ENCODE assay signal across 35 cellular contexts in genomic region chr1:67077593-67077992, GRCh38. TPM values are rescaled to one million over a fixed set of nuclear protein-coding genes. Genes with fewer than 3 reads are reported as not detected.
"Had no signal": no experiment of that assay in that cellular context is flagged by ENCODE, and none has a peak within 500 bp of the region (broad histone marks: within the 10 kb centered on the region; RNA-seq: fewer than 3 reads in every experiment).

No MANE protein-coding gene starts in this region.

- H3K4me3 Mint-ChIP-seq: dendritic cell treated with granulocyte-macrophage colony-stimulating factor and Interleukin-4, amounts not matched to agents 40 ng/mL and 50 ng/mL, for 4 days; effector memory CD8-positive, alpha-beta T cell; endodermal cell; mesothelial cell of epicardium; naive B cell had no signal

- DNase-seq: colonic mucosa; cortex of kidney; effector CD8-positive, alpha-beta T cell; effector memory CD8-positive, alpha-beta T cell; endodermal cell; erythroblast; esophagus squamous epithelium; foreskin fibroblast; foreskin melanocyte; gastrocnemius medialis; glutamatergic neuron; head of caudate nucleus; heart right ventricle; hippocampal formation; left cardiac atrium; left lung; left ventricle myocardium superior; lower lobe of right lung; mesenchymal stem cell; mucosa of descending colon; naive B cell had no signal

- H3K27ac ChIP-seq: colonic mucosa, epithelial cell of prostate, esophagus squamous epithelium, gastrocnemius medialis, heart right ventricle, left lung, lower lobe of right lung had no signal

- H3K27me3 Mint-ChIP-seq: dendritic cell treated with granulocyte-macrophage colony-stimulating factor and Interleukin-4, amounts not matched to agents 40 ng/mL and 50 ng/mL, for 4 days had no signal

- H3K27me3 ChIP-seq: colonic mucosa, gastrocnemius medialis, heart right ventricle, left lung had no signal

- H3K9me3 ChIP-seq: colonic mucosa, gastrocnemius medialis, left lung, lower lobe of right lung, mucosa of descending colon had no signal

- H3K4me1 ChIP-seq: colonic mucosa, esophagus squamous epithelium, gastrocnemius medialis, heart right ventricle, left lung, lower lobe of right lung had no signal

- H3K36me3 Mint-ChIP-seq: mesothelial cell of epicardium had no signal

- ATAC-seq: effector memory CD8-positive, alpha-beta T cell; esophagus mucosa; gastrocnemius medialis; heart right ventricle; left cardiac atrium; left lung; left ventricle myocardium superior; lower lobe of right lung; mucosa of descending colon had no signal

- H3K27ac Mint-ChIP-seq: dendritic cell treated with granulocyte-macrophage colony-stimulating factor and Interleukin-4, amounts not matched to agents 40 ng/mL and 50 ng/mL, for 4 days; effector memory CD8-positive, alpha-beta T cell; endodermal cell; mesothelial cell of epicardium; naive B cell had no signal

- H3K36me3 ChIP-seq: colonic mucosa, esophagus squamous epithelium, gastrocnemius medialis, heart right ventricle, left lung, lower lobe of right lung had no signal

- H3K4me3 ChIP-seq: colonic mucosa, esophagus squamous epithelium, gastrocnemius medialis, heart right ventricle, left lung, lower lobe of right lung, mucosa of descending colon had no signal

- H3K4me1 Mint-ChIP-seq: endodermal cell, mesothelial cell of epicardium had no signal

- FAIRE-seq: endometrium, islet of Langerhans, keratinocyte had no signal

RNA-seq across cellular contexts. Expression of gene C1orf141, which starts 57.2 kb away (rescaled TPM):
- total RNA-seq: colonic mucosa, dermis microvascular lymphatic vessel endothelial cell, endodermal cell, esophagus mucosa, esophagus squamous epithelium, gastrocnemius medialis, glomerular endothelial cell, heart right ventricle, kidney epithelial cell, left cardiac atrium, left ventricle myocardium superior, lower leg skin, lung microvascular endothelial cell, mesenteric fat pad, mucosa of descending colon, myocyte had no signal
- polyA plus RNA-seq: heart right ventricle, keratinocyte had no signal
